In genomic region chr13:100088648-100089601, GRCh38 we compare ENCODE assay signal across 1 cellular context.
TF ChIP-seq lines count a peak whose summit lies in the region.

A gene with protein sequence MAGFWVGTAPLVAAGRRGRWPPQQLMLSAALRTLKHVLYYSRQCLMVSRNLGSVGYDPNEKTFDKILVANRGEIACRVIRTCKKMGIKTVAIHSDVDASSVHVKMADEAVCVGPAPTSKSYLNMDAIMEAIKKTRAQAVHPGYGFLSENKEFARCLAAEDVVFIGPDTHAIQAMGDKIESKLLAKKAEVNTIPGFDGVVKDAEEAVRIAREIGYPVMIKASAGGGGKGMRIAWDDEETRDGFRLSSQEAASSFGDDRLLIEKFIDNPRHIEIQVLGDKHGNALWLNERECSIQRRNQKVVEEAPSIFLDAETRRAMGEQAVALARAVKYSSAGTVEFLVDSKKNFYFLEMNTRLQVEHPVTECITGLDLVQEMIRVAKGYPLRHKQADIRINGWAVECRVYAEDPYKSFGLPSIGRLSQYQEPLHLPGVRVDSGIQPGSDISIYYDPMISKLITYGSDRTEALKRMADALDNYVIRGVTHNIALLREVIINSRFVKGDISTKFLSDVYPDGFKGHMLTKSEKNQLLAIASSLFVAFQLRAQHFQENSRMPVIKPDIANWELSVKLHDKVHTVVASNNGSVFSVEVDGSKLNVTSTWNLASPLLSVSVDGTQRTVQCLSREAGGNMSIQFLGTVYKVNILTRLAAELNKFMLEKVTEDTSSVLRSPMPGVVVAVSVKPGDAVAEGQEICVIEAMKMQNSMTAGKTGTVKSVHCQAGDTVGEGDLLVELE (plus strand): TSS chr13:100089093. CDS start chr13:100089121, 28 bp downstream.

TF ChIP-seq in HepG2, 621 proteins besides CTCF, POLR2A, EP300 and RAD21 (continued from another document and continues in another):
- TF ChIP-seq ZFP36 (IDR thresholded peaks at IDR 0.05; ENCODE audit: borderline replicate concordance, low read depth, low read length, partially characterized antibody) = no peak
- no peak; the same call in 1 of the 2 replicates for TF ChIP-seq ZNF746 (CRISPR knock-in tag; IDR thresholded peaks at IDR 0.05)
- TF ChIP-seq, protein P1, sequence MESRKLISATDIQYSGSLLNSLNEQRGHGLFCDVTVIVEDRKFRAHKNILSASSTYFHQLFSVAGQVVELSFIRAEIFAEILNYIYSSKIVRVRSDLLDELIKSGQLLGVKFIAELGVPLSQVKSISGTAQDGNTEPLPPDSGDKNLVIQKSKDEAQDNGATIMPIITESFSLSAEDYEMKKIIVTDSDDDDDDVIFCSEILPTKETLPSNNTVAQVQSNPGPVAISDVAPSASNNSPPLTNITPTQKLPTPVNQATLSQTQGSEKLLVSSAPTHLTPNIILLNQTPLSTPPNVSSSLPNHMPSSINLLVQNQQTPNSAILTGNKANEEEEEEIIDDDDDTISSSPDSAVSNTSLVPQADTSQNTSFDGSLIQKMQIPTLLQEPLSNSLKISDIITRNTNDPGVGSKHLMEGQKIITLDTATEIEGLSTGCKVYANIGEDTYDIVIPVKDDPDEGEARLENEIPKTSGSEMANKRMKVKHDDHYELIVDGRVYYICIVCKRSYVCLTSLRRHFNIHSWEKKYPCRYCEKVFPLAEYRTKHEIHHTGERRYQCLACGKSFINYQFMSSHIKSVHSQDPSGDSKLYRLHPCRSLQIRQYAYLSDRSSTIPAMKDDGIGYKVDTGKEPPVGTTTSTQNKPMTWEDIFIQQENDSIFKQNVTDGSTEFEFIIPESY (CRISPR knock-in tag; IDR thresholded peaks at IDR 0.05) = 0 out of 2 replicates have a peak, but pooled peaks have one; percentile 19
- peak; percentile 84 for TF ChIP-seq ZNF430 (CRISPR knock-in tag; IDR thresholded peaks at IDR 0.05)
- TF ChIP-seq RBFOX2 (IDR thresholded peaks at IDR 0.05; ENCODE audit: low read depth, low read length) = peak; percentile 91
- peak; percentile 88 for TF ChIP-seq RBM39 (IDR thresholded peaks at IDR 0.05; ENCODE audit: low read depth, low read length, poor library complexity, severe bottlenecking)
- TF ChIP-seq TAF1 (CRISPR knock-in tag; IDR thresholded peaks at IDR 0.05) = peak; percentile 91
- TF ChIP-seq ELF3 (CRISPR knock-in tag; IDR thresholded peaks at IDR 0.05) = peak; percentile 65
- TF ChIP-seq BATF2 (CRISPR knock-in tag; IDR thresholded peaks at IDR 0.05) = peak; percentile 88; the same call in 1 of the 2 replicates
- peak; percentile 65; the same call in 1 of the 2 replicates for TF ChIP-seq MLX (CRISPR knock-in tag; IDR thresholded peaks at IDR 0.05)
- TF ChIP-seq SKI (IDR thresholded peaks at IDR 0.05; ENCODE audit: partially characterized antibody) = peak; percentile 65
- TF ChIP-seq ZNF143 (CRISPR knock-in tag; IDR thresholded peaks at IDR 0.05) = peak; percentile 45
- TF ChIP-seq ZBTB3 (CRISPR knock-in tag; IDR thresholded peaks at IDR 0.05; ENCODE audit: borderline replicate concordance, low read depth) = peak; percentile 51; the same call in 1 of the 2 replicates
- TF ChIP-seq SIN3B (IDR thresholded peaks at IDR 0.05; ENCODE audit: low read length) = no peak
- 0 out of 2 replicates have a peak, but pooled peaks have one; percentile 48 for TF ChIP-seq KAT7 (CRISPR knock-in tag; IDR thresholded peaks at IDR 0.05; ENCODE audit: borderline replicate concordance)
- TF ChIP-seq ZNF30 (CRISPR knock-in tag; IDR thresholded peaks at IDR 0.05) = no peak
- no peak for TF ChIP-seq SUZ12 (IDR thresholded peaks at IDR 0.05; ENCODE audit: low read depth, low read length)
- TF ChIP-seq, protein P2, sequence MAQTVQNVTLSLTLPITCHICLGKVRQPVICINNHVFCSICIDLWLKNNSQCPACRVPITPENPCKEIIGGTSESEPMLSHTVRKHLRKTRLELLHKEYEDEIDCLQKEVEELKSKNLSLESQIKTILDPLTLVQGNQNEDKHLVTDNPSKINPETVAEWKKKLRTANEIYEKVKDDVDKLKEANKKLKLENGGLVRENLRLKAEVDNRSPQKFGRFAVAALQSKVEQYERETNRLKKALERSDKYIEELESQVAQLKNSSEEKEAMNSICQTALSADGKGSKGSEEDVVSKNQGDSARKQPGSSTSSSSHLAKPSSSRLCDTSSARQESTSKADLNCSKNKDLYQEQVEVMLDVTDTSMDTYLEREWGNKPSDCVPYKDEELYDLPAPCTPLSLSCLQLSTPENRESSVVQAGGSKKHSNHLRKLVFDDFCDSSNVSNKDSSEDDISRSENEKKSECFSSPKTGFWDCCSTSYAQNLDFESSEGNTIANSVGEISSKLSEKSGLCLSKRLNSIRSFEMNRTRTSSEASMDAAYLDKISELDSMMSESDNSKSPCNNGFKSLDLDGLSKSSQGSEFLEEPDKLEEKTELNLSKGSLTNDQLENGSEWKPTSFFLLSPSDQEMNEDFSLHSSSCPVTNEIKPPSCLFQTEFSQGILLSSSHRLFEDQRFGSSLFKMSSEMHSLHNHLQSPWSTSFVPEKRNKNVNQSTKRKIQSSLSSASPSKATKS (CRISPR knock-in tag; IDR thresholded peaks at IDR 0.05) = peak; percentile 26; the same call in 1 of the 2 replicates
- TF ChIP-seq, protein P3, sequence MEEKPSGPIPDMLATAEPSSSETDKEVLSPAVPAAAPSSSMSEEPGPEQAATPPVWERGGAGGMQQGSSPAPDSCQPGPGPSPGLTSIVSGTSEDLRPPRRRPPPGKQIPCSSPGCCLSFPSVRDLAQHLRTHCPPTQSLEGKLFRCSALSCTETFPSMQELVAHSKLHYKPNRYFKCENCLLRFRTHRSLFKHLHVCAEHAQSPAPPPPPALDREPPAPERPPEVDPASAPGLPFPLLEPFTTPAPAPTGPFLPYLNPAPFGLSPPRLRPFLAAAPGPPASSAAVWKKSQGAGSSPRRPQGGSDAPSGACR (CRISPR knock-in tag; IDR thresholded peaks at IDR 0.05) = peak; percentile 40; the same call in 1 of the 2 replicates
- TF ChIP-seq SALL2 (CRISPR knock-in tag; IDR thresholded peaks at IDR 0.05) = peak; percentile 83; the same call in 1 of the 2 replicates
- TF ChIP-seq ZNF598 (CRISPR knock-in tag; IDR thresholded peaks at IDR 0.05; ENCODE audit: borderline replicate concordance) = peak; percentile 67; the same call in 1 of the 2 replicates
- no peak for TF ChIP-seq CREM (IDR thresholded peaks at IDR 0.05)
- TF ChIP-seq CREM (CRISPR knock-in tag; IDR thresholded peaks at IDR 0.05) = no peak
- TF ChIP-seq ZNF788 (CRISPR knock-in tag; IDR thresholded peaks at IDR 0.05; ENCODE audit: borderline replicate concordance) = peak; percentile 75; the same call in 1 of the 2 replicates
- 0 out of 2 replicates have a peak, but pooled peaks have one; percentile 23 for TF ChIP-seq ZNF816 (CRISPR knock-in tag; IDR thresholded peaks at IDR 0.05; ENCODE audit: borderline replicate concordance)
- TF ChIP-seq CBX1 (IDR thresholded peaks at IDR 0.05; ENCODE audit: low read depth) = peak; percentile 79
- TF ChIP-seq, protein P4, sequence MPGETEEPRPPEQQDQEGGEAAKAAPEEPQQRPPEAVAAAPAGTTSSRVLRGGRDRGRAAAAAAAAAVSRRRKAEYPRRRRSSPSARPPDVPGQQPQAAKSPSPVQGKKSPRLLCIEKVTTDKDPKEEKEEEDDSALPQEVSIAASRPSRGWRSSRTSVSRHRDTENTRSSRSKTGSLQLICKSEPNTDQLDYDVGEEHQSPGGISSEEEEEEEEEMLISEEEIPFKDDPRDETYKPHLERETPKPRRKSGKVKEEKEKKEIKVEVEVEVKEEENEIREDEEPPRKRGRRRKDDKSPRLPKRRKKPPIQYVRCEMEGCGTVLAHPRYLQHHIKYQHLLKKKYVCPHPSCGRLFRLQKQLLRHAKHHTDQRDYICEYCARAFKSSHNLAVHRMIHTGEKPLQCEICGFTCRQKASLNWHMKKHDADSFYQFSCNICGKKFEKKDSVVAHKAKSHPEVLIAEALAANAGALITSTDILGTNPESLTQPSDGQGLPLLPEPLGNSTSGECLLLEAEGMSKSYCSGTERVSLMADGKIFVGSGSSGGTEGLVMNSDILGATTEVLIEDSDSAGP (CRISPR knock-in tag; IDR thresholded peaks at IDR 0.05; ENCODE audit: borderline replicate concordance) = peak; percentile 94
- TF ChIP-seq KMT2A (CRISPR knock-in tag; IDR thresholded peaks at IDR 0.05) = peak; percentile 90
- TF ChIP-seq ZNF224 (CRISPR knock-in tag; IDR thresholded peaks at IDR 0.05) = no peak
- no peak for TF ChIP-seq AGO1 (IDR thresholded peaks at IDR 0.05; ENCODE audit: low read depth, low read length, poor library complexity, severe bottlenecking)
- no peak; the same call in 1 of the 2 replicates for TF ChIP-seq ZNF256 (CRISPR knock-in tag; conservative IDR thresholded peaks at IDR 0.05)
- no peak for TF ChIP-seq NFRKB (IDR thresholded peaks at IDR 0.05)
- TF ChIP-seq ZNF607 (CRISPR knock-in tag; IDR thresholded peaks at IDR 0.05; ENCODE audit: borderline replicate concordance) = peak; percentile 88
- TF ChIP-seq ZNF574 (CRISPR knock-in tag; IDR thresholded peaks at IDR 0.05) = peak; percentile 82
- peak; percentile 66; the same call in 1 of the 2 replicates for TF ChIP-seq ZMAT3 (CRISPR knock-in tag; conservative IDR thresholded peaks at IDR 0.05)
- no peak for TF ChIP-seq ZNF550 (CRISPR knock-in tag; IDR thresholded peaks at IDR 0.05; ENCODE audit: borderline replicate concordance)
- TF ChIP-seq, protein P5, sequence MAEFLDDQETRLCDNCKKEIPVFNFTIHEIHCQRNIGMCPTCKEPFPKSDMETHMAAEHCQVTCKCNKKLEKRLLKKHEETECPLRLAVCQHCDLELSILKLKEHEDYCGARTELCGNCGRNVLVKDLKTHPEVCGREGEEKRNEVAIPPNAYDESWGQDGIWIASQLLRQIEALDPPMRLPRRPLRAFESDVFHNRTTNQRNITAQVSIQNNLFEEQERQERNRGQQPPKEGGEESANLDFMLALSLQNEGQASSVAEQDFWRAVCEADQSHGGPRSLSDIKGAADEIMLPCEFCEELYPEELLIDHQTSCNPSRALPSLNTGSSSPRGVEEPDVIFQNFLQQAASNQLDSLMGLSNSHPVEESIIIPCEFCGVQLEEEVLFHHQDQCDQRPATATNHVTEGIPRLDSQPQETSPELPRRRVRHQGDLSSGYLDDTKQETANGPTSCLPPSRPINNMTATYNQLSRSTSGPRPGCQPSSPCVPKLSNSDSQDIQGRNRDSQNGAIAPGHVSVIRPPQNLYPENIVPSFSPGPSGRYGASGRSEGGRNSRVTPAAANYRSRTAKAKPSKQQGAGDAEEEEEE (CRISPR knock-in tag; IDR thresholded peaks at IDR 0.05; ENCODE audit: borderline replicate concordance) = no peak
- TF ChIP-seq ARNT (IDR thresholded peaks at IDR 0.05) = no peak
- peak; percentile 97 for TF ChIP-seq XRCC5 (optimal IDR thresholded peaks at IDR 0.05; ENCODE audit: low read length)
- peak; percentile 29; the same call in 1 of the 2 replicates for TF ChIP-seq RBAK (CRISPR knock-in tag; IDR thresholded peaks at IDR 0.05)
- TF ChIP-seq FOXO1 (CRISPR knock-in tag; IDR thresholded peaks at IDR 0.05) = 0 out of 2 replicates have a peak, but pooled peaks have one; percentile 1
- TF ChIP-seq ZNF747 (CRISPR knock-in tag; IDR thresholded peaks at IDR 0.05; ENCODE audit: borderline replicate concordance) = no peak
- no peak for TF ChIP-seq ZNF329 (CRISPR knock-in tag; IDR thresholded peaks at IDR 0.05; ENCODE audit: low read depth)
- TF ChIP-seq KAT8 (CRISPR knock-in tag; IDR thresholded peaks at IDR 0.05) = peak; percentile 86
- no peak for TF ChIP-seq FLYWCH1 (CRISPR knock-in tag; IDR thresholded peaks at IDR 0.05)
- TF ChIP-seq ZNF34 (CRISPR knock-in tag; IDR thresholded peaks at IDR 0.05; ENCODE audit: borderline replicate concordance) = peak; percentile 82; the same call in 1 of the 2 replicates
- TF ChIP-seq, protein P6, sequence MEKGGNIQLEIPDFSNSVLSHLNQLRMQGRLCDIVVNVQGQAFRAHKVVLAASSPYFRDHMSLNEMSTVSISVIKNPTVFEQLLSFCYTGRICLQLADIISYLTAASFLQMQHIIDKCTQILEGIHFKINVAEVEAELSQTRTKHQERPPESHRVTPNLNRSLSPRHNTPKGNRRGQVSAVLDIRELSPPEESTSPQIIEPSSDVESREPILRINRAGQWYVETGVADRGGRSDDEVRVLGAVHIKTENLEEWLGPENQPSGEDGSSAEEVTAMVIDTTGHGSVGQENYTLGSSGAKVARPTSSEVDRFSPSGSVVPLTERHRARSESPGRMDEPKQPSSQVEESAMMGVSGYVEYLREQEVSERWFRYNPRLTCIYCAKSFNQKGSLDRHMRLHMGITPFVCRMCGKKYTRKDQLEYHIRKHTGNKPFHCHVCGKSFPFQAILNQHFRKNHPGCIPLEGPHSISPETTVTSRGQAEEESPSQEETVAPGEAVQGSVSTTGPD (CRISPR knock-in tag; IDR thresholded peaks at IDR 0.05) = 0 out of 2 replicates have a peak, but pooled peaks have one; percentile 22
